18 cellular contexts compared by ENCODE assay signal in the genomic region with DNA sequence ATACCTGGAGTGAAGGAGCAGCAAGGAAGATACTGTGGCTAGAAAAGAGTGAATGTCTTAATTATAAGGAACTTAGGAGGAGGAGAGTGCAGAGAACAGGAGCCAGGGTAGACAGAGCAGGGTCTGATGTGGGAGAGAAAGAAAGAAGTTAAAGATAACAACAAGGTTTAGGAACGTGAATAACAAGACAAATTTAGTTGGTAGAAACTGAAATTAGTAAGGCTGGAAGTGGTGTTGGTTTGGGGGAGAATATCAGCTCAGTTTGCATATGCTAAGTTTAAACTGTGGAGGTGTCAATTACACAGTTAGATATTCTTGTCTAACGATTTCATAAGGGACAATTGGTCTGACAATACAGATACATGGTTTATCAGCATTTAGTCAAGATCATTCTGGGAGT.
"Had no signal": no experiment of that assay in that cellular context is flagged by ENCODE, and none has a peak within 500 bp of the region (broad histone marks: within the 10 kb centered on the region; RNA-seq: fewer than 3 reads in every experiment).

No MANE protein-coding gene starts in this region.

- ATAC-seq: activated CD8-positive, alpha-beta memory T cell treated with anti-CD3 and anti-CD28 coated beads, Interleukin-2, amount 10 ng/mL, durations not matched to agents 7 days and 5 days had no signal

- H3K4me1 Mint-ChIP-seq: activated CD4-positive, alpha-beta memory T cell treated with anti-CD3 and anti-CD28 coated beads, Interleukin-2, amount 10 ng/mL, durations not matched to agents 7 days and 5 days; activated CD8-positive, alpha-beta memory T cell treated with anti-CD3 and anti-CD28 coated beads, Interleukin-2, amount 10 ng/mL, durations not matched to agents 7 days and 5 days; activated naive CD4-positive, alpha-beta T cell treated with anti-CD3 and anti-CD28 coated beads, Interleukin-2, amount 10 ng/mL, durations not matched to agents 7 days and 5 days; central memory CD8-positive, alpha-beta T cell; neural progenitor cell had no signal

- H3K4me3 ChIP-seq: colonic mucosa, left ventricle myocardium inferior, neural progenitor cell, thyroid gland had no signal

- H3K36me3 ChIP-seq: colonic mucosa, left ventricle myocardium inferior, neural progenitor cell, thyroid gland had no signal

- H3K4me3 Mint-ChIP-seq: activated CD4-positive, alpha-beta memory T cell treated with anti-CD3 and anti-CD28 coated beads, Interleukin-2, amount 10 ng/mL, durations not matched to agents 7 days and 5 days; activated CD8-positive, alpha-beta memory T cell treated with anti-CD3 and anti-CD28 coated beads, Interleukin-2, amount 10 ng/mL, durations not matched to agents 7 days and 5 days; activated naive CD4-positive, alpha-beta T cell treated with anti-CD3 and anti-CD28 coated beads, Interleukin-2, amount 10 ng/mL, durations not matched to agents 7 days and 5 days; central memory CD8-positive, alpha-beta T cell; endodermal cell; neural progenitor cell had no signal

- H3K9ac ChIP-seq: neural progenitor cell had no signal

- H3K36me3 Mint-ChIP-seq: activated CD8-positive, alpha-beta memory T cell treated with anti-CD3 and anti-CD28 coated beads, Interleukin-2, amount 10 ng/mL, durations not matched to agents 7 days and 5 days; activated naive CD4-positive, alpha-beta T cell treated with anti-CD3 and anti-CD28 coated beads, Interleukin-2, amount 10 ng/mL, durations not matched to agents 7 days and 5 days; neural progenitor cell had no signal

- H3K27me3 Mint-ChIP-seq: activated CD4-positive, alpha-beta memory T cell treated with anti-CD3 and anti-CD28 coated beads, Interleukin-2, amount 10 ng/mL, durations not matched to agents 7 days and 5 days; activated CD8-positive, alpha-beta memory T cell treated with anti-CD3 and anti-CD28 coated beads, Interleukin-2, amount 10 ng/mL, durations not matched to agents 7 days and 5 days; activated naive CD4-positive, alpha-beta T cell treated with anti-CD3 and anti-CD28 coated beads, Interleukin-2, amount 10 ng/mL, durations not matched to agents 7 days and 5 days; central memory CD8-positive, alpha-beta T cell; progenitor cell of endocrine pancreas had no signal

- H3K9me3 ChIP-seq: thyroid gland had no signal

- H3K4me2 ChIP-seq: neural progenitor cell had no signal

- H3K4me1 ChIP-seq: colonic mucosa, left ventricle myocardium inferior, neural progenitor cell, thyroid gland had no signal

- H3K27ac Mint-ChIP-seq: activated CD4-positive, alpha-beta memory T cell treated with anti-CD3 and anti-CD28 coated beads, Interleukin-2, amount 10 ng/mL, durations not matched to agents 7 days and 5 days; activated CD8-positive, alpha-beta memory T cell treated with anti-CD3 and anti-CD28 coated beads, Interleukin-2, amount 10 ng/mL, durations not matched to agents 7 days and 5 days; activated naive CD4-positive, alpha-beta T cell treated with anti-CD3 and anti-CD28 coated beads, Interleukin-2, amount 10 ng/mL, durations not matched to agents 7 days and 5 days; activated T-helper 2 cell treated with anti-CD3 and anti-CD28 coated beads, Interferon-gamma antibody, Interleukin-2, Interleukin-4, amounts not matched to agents 10 μg/mL and 5 μg/mL and 100 μg/mL, durations not matched to agents 14 hours and 24 hours and 36 hours; endodermal cell; neural progenitor cell; progenitor cell of endocrine pancreas had no signal

- H3K27me3 ChIP-seq: colonic mucosa, neural progenitor cell, thyroid gland had no signal

- H2AFZ ChIP-seq: neural progenitor cell had no signal

- DNase-seq: activated CD4-positive, alpha-beta memory T cell treated with anti-CD3 and anti-CD28 coated beads, Interleukin-2, amount 10 ng/mL, durations not matched to agents 7 days and 5 days; activated CD4-positive, alpha-beta T cell treated with anti-CD3 and anti-CD28 coated beads for 48 hours; activated CD4-positive, CD25-positive, alpha-beta regulatory T cell; activated CD8-positive, alpha-beta memory T cell treated with anti-CD3 and anti-CD28 coated beads, Interleukin-2, amount 10 ng/mL, durations not matched to agents 7 days and 5 days; activated naive CD4-positive, alpha-beta T cell treated with anti-CD3 and anti-CD28 coated beads, Interleukin-2, amount 10 ng/mL, durations not matched to agents 7 days and 5 days; activated T-cell treated with anti-CD3 and anti-CD28 coated beads, Interleukin-2, amount 50 U/mL, for 1 hour; aorta; colonic mucosa; endodermal cell; foreskin melanocyte; left ventricle myocardium inferior; mammary epithelial cell; stimulated activated naive CD4-positive, alpha-beta T cell treated with Interleukin-2 at 50 U/mL for 16 hours; thyroid gland had no signal

- H3K27ac ChIP-seq: colonic mucosa, left ventricle myocardium inferior, neural progenitor cell, thyroid gland had no signal
